Comparison of ENCODE assay signal across 8 cellular contexts in genomic region chr10:90880059-90880719, GRCh38. TPM values are rescaled to one million over a fixed set of nuclear protein-coding genes. Genes with fewer than 3 reads are reported as not detected.
DNase-seq lines count a peak whose midpoint lies in the region; ATAC-seq, FAIRE-seq and TF ChIP-seq lines count a peak whose summit lies in the region.
"Not testable (repeated sequence)": the region's sequence is repeated elsewhere in the genome, so short reads cannot be mapped to it uniquely, and the experiment has no call there.

No MANE protein-coding gene starts in this region.

- not testable (repeated sequence) for H3K4me1 ChIP-seq in BE2C; RWPE2 (ENCODE audit: insufficient read depth, poor library complexity, severe bottlenecking); esophagus muscularis mucosa; left lung; smooth muscle cell (ENCODE audit: low read depth)

- not testable (repeated sequence) for H3K79me2 ChIP-seq in smooth muscle cell (ENCODE audit: low read depth)

- H3K36me3 ChIP-seq in BE2C (peaks cover 19% of the 10 kb centered on the region), RWPE2 (ENCODE audit: low read depth) (peaks cover 80% of the 10 kb centered on the region), esophagus muscularis mucosa (peaks cover 32 to 87% (median 56%) of the 10 kb centered on the region in 4 donors), left lung (peaks cover 0 to 67% of the 10 kb centered on the region in 2 donors), smooth muscle cell (ENCODE audit: low read depth) (peaks cover 10% of the 10 kb centered on the region)

- intact Hi-C loops in esophagus muscularis mucosa (cut with DNase I); left lung (cut with DNase I): not testable (repeated sequence)

- WGBS in esophagus muscularis mucosa = 72% methylated on average over 8 of the region's 8 CpGs
- WGBS in smooth muscle cell (ENCODE audit: low lambda C conversion rate) = 80% methylated on average over 8 of the region's 8 CpGs

- not testable (repeated sequence) for ATAC-seq in RWPE2 (ENCODE audit: low read depth)
- peak; percentile 41 for ATAC-seq in left lung

- not testable (repeated sequence) for TF ChIP-seq POLR2A in esophagus muscularis mucosa (IDR thresholded peaks at IDR 0.05; ENCODE audit: low read depth)

- not testable (repeated sequence) for DNase-seq in BE2C; GM18507 (ENCODE audit: extremely low spot score, insufficient read length, low read depth); RWPE2 (ENCODE audit: low spot score); esophagus muscularis mucosa (ENCODE audit: extremely low spot score); left lung; smooth muscle cell (lab: John Stamatoyannopoulos, UW; ENCODE audit: unreplicated experiment)
- peak; percentile 14 for DNase-seq in NCI-H1436 (lab: John Stamatoyannopoulos, UW)
- DNase-seq in amniotic epithelial cell (ENCODE audit: low read depth) = peak; percentile 45

- not testable (repeated sequence) for H3K27ac ChIP-seq in RWPE2 (ENCODE audit: poor library complexity, severe bottlenecking); esophagus muscularis mucosa (replicated peaks in 1 of 4); left lung; smooth muscle cell (ENCODE audit: low read depth)

- not testable (repeated sequence) for H3K4me3 ChIP-seq in BE2C (ENCODE audit: low read depth, low read length); RWPE2 (ENCODE audit: severe bottlenecking); esophagus muscularis mucosa; left lung; smooth muscle cell

- H3K27me3 ChIP-seq in BE2C; RWPE2 (ENCODE audit: insufficient read depth, poor library complexity, severe bottlenecking); esophagus muscularis mucosa; left lung; smooth muscle cell (ENCODE audit: low read depth): not testable (repeated sequence)

- H3K9ac ChIP-seq in smooth muscle cell (ENCODE audit: low read depth) = not testable (repeated sequence)

- TF ChIP-seq CTCF in BE2C (IDR thresholded peaks at IDR 0.05; ENCODE audit: low read depth, low read length) (peak; percentile 60), RWPE2 (IDR thresholded peaks at IDR 0.05; ENCODE audit: poor library complexity, severe bottlenecking) (peak; percentile 90), esophagus muscularis mucosa (IDR thresholded peaks at IDR 0.05) (peak; percentile 49 to 67 (median 52)), left lung (IDR thresholded peaks at IDR 0.05) (peak; percentile 52 to 75), smooth muscle cell (IDR thresholded peaks at IDR 0.05; ENCODE audit: borderline replicate concordance, insufficient read depth, poor library complexity, severe bottlenecking) (peak; percentile 73)

- not testable (repeated sequence) for TF ChIP-seq EP300 in esophagus muscularis mucosa (IDR thresholded peaks at IDR 0.05)

- FAIRE-seq in GM18507 (lab: Jason Lieb, UNC) = peak; percentile 83

- not testable (repeated sequence) for H3K4me2 ChIP-seq in smooth muscle cell

- H4K20me1 ChIP-seq in smooth muscle cell (ENCODE audit: low read depth) = not testable (repeated sequence)

- not testable (repeated sequence) for H3F3A ChIP-seq in smooth muscle cell (ENCODE audit: low read depth)

- not testable (repeated sequence) for H2AFZ ChIP-seq in smooth muscle cell (ENCODE audit: low read depth)

- not testable (repeated sequence) for H3K9me3 ChIP-seq in BE2C; RWPE2 (ENCODE audit: severe bottlenecking); esophagus muscularis mucosa; left lung; smooth muscle cell (replicated peaks; ENCODE audit: low read depth)

RNA-seq across cellular contexts. Expression of gene RPP30, which starts 8.4 kb away (rescaled TPM):
- polyA plus RNA-seq in BE2C (2012; ENCODE audit: insufficient read depth, insufficient read length, low read depth) = 44.6 TPM
- total RNA-seq in esophagus muscularis mucosa (10 to 100 TPM; 21.6 to 31.8 (median 25.7) TPM), left lung (10 to 100 TPM; 26.3 to 28.6 TPM), smooth muscle cell (46.0 and 73.0 TPM in 2 replicates)
- 48.2 and 56.9 TPM in 2 replicates for polyA plus RNA-seq in smooth muscle cell

RNA-seq across cellular contexts. Expression of gene HTR7, which starts 22.4 kb away (rescaled TPM):
- not detected for polyA plus RNA-seq in BE2C (2012; ENCODE audit: insufficient read depth, insufficient read length, low read depth)
- total RNA-seq in esophagus muscularis mucosa = 1 to 10 TPM in 1 of 4 donors, under 1 TPM in 3; 0.33 to 1.7 (median 0.40) TPM
- under 1 TPM; 0.12 to 0.65 TPM for total RNA-seq in left lung
- total RNA-seq in smooth muscle cell = 10.7 and 12.5 TPM in 2 replicates
- 3.7 and 9.6 TPM in 2 replicates for polyA plus RNA-seq in smooth muscle cell

RNA-seq across cellular contexts. Expression of gene ANKRD1, which starts 40.7 kb away (rescaled TPM):
- polyA plus RNA-seq in BE2C (2012; ENCODE audit: insufficient read depth, insufficient read length, low read depth) = not detected
- under 1 TPM in 1 of 4 donors, not detected in 3; 0.83 TPM for total RNA-seq in esophagus muscularis mucosa
- total RNA-seq in left lung = 100 to 1,000 TPM in 1 of 2 donors, 10 to 100 TPM in 1; 29.9 to 165 TPM
- total RNA-seq in smooth muscle cell = 150 and 169 TPM in 2 replicates
- polyA plus RNA-seq in smooth muscle cell = 20.0 and 50.9 TPM in 2 replicates

Comparison
In these comparisons a context has a peak if more than half of its experiments do, and no peak if none do; other contexts are left out.
1. RNA of gene ANKRD1, which starts 40.7 kb away (total RNA-seq): 29.9 to 165 TPM in left lung and 150 to 169 TPM in smooth muscle cell; 0.83 TPM in esophagus muscularis mucosa; every median in the first group is over 10 times any median in the second.
2. Peak in every context shown above with its lines, with median percentiles within 50 percentile points of each other: CTCF ChIP-seq.